6 cellular contexts compared by ENCODE assay signal in genomic region chr4:35608205-35608604, GRCh38.
"Had no signal": no experiment of that assay in that cellular context is flagged by ENCODE, and none has a peak within 500 bp of the region (broad histone marks: within the 10 kb centered on the region; RNA-seq: fewer than 3 reads in every experiment).

No MANE protein-coding gene starts in this region.

- H3K4me3 ChIP-seq: GM23338 had no signal

- ATAC-seq: GM23338, HepG2 had no signal

- DNase-seq: H9, HCEC 1CT, KBM-7 had no signal

- H2AFZ ChIP-seq: GM23338 had no signal

- H3K27ac ChIP-seq: HL-60 had no signal

- H3K4me2 ChIP-seq: GM23338 had no signal
